Comparison of ENCODE assay signal across 16 cellular contexts in genomic region chr14:90184571-90185266, GRCh38.
DNase-seq lines count a peak whose midpoint lies in the region; ATAC-seq and TF ChIP-seq lines count a peak whose summit lies in the region.
"Had no signal": no experiment of that assay in that cellular context is flagged by ENCODE, and none has a peak within 500 bp of the region (broad histone marks: within the 10 kb centered on the region; RNA-seq: fewer than 3 reads in every experiment).

No MANE protein-coding gene starts in this region.

- peak; percentile 23 for DNase-seq in GM23338 (ENCODE audit: low spot score)
- DNase-seq in NCI-H446 (lab: John Stamatoyannopoulos, UW), result peak; percentile 16 to 42
- peak; percentile 50 for DNase-seq in ecto neural progenitor cell (ENCODE audit: low spot score)
- DNase-seq in mesothelial cell of epicardium (ENCODE audit: low spot score in 2 of 2, unreplicated experiment in 2 of 2), result no peak
- no peak for DNase-seq in SJCRH30
- DNase-seq in globus pallidus (ENCODE audit: low spot score), result no peak
- no peak for DNase-seq in NCI-H2196 (lab: John Stamatoyannopoulos, UW; ENCODE audit: unreplicated experiment)
- DNase-seq: BE2C; CD4-positive, alpha-beta memory T cell; COR-L47; DMS53; GF-D8 had no signal

- no peaks in the 10 kb centered on the region for H4K20me1 ChIP-seq in GM23338 (replicated peaks; ENCODE audit: insufficient read depth)

- H3K4me1 Mint-ChIP-seq in GM23338 (no peaks in the 10 kb centered on the region), mesothelial cell of epicardium (no peaks in the 10 kb centered on the region)
- H3K4me1 Mint-ChIP-seq: CD4-positive, alpha-beta memory T cell had no signal

- H3K27me3 Mint-ChIP-seq in GM23338 (ENCODE audit: insufficient read depth, low read depth, poor library complexity) (peaks cover 2% of the 10 kb centered on the region), mesothelial cell of epicardium (ENCODE audit: low read depth) (peaks cover 18% of the 10 kb centered on the region)

- H3K79me2 ChIP-seq in GM23338 (replicated peaks; ENCODE audit: insufficient read depth), result no peaks in the 10 kb centered on the region

- H3K4me1 ChIP-seq in GM23338 (ENCODE audit: insufficient read depth), result no peaks in the 10 kb centered on the region
- no peaks in the 10 kb centered on the region for H3K4me1 ChIP-seq in SJCRH30
- H3K4me1 ChIP-seq: HAP-1 had no signal

- H3K9me3 ChIP-seq in SJCRH30 (replicated peaks), result no peaks in the 10 kb centered on the region
- H3K9me3 ChIP-seq: BE2C, HAP-1 had no signal

- H3K4me3 Mint-ChIP-seq in GM23338 (no peak overlapping the region), mesothelial cell of epicardium (no peak overlapping the region)
- H3K4me3 Mint-ChIP-seq: CD4-positive, alpha-beta memory T cell had no signal

- H3K27ac ChIP-seq in GM23338 (ENCODE audit: low read depth), result no peak overlapping the region
- H3K27ac ChIP-seq in SJCRH30, result no peak overlapping the region
- H3K27ac ChIP-seq: C4-2B had no signal

- no peaks in the 10 kb centered on the region for H3K36me3 ChIP-seq in GM23338 (ENCODE audit: insufficient read depth)
- no peaks in the 10 kb centered on the region for H3K36me3 ChIP-seq in SJCRH30
- H3K36me3 ChIP-seq: BE2C, HAP-1 had no signal

- H2AFZ ChIP-seq in GM23338, result no peak overlapping the region

- H3K9me3 Mint-ChIP-seq in GM23338 (peaks cover 7% of the 10 kb centered on the region; the same call in 2 of the 3 replicates), mesothelial cell of epicardium (no peaks in the 10 kb centered on the region)

- no peaks in the 10 kb centered on the region for H3K9me2 ChIP-seq in GM23338 (ENCODE audit: insufficient read depth)

- H3K36me3 Mint-ChIP-seq in GM23338 (ENCODE audit: low read depth) (no peaks in the 10 kb centered on the region), mesothelial cell of epicardium (no peaks in the 10 kb centered on the region)
- H3K36me3 Mint-ChIP-seq: CD4-positive, alpha-beta memory T cell had no signal

- ATAC-seq in GM23338 (peak; percentile 63), HG03097 (IDR thresholded peaks at IDR 0.05; ENCODE audit: low FRiP score, unreplicated experiment) (no peak)
- ATAC-seq: K562 had no signal

- H3K27ac Mint-ChIP-seq in GM23338 (no peak overlapping the region), mesothelial cell of epicardium (peak overlapping the region; percentile 27)
- H3K27ac Mint-ChIP-seq: CD4-positive, alpha-beta memory T cell had no signal

- TF ChIP-seq CTCF in GM23338 (conservative IDR thresholded peaks at IDR 0.05; ENCODE audit: low read depth in 2 of 2) (peak in 1 of 2 experiments; percentile 37; a peak in 2 of 4 replicates), mesothelial cell of epicardium (IDR thresholded peaks at IDR 0.05; ENCODE audit: unreplicated experiment) (no peak)

- no peak overlapping the region for H3K4me2 ChIP-seq in GM23338

- H3K27me3 ChIP-seq in GM23338 (ENCODE audit: insufficient read depth), result no peaks in the 10 kb centered on the region
- H3K27me3 ChIP-seq in SJCRH30, result no peaks in the 10 kb centered on the region
- H3K27me3 ChIP-seq: BE2C had no signal

- H3F3A ChIP-seq in GM23338 (replicated peaks; ENCODE audit: low read depth), result no peaks in the 10 kb centered on the region

- H3K4me3 ChIP-seq in GM23338 (no peak overlapping the region), SJCRH30 (no peak overlapping the region)
- H3K4me3 ChIP-seq: HAP-1, K562 had no signal

TF ChIP-seq in GM23338, 12 proteins besides CTCF, POLR2A, EP300 and RAD21 (continues in another document):
- TF ChIP-seq JUNB (IDR thresholded peaks at IDR 0.05; ENCODE audit: unreplicated experiment), result no peak
- TF ChIP-seq POLR2AphosphoS5 (IDR thresholded peaks at IDR 0.05; ENCODE audit: low read depth), result no peak
- no peak for TF ChIP-seq ZNF331 (CRISPR knock-in tag; IDR thresholded peaks at IDR 0.05; ENCODE audit: low read depth)
- no peak for TF ChIP-seq EZH2 (IDR thresholded peaks at IDR 0.05; ENCODE audit: low read depth, unreplicated experiment)
- no peak for TF ChIP-seq REST (IDR thresholded peaks at IDR 0.05; ENCODE audit: unreplicated experiment)
- no peak for TF ChIP-seq EZH2phosphoT487 (IDR thresholded peaks at IDR 0.05; ENCODE audit: unreplicated experiment)
- TF ChIP-seq STAT1 (IDR thresholded peaks at IDR 0.05; ENCODE audit: unreplicated experiment), result no peak
- TF ChIP-seq ETS1 (IDR thresholded peaks at IDR 0.05), result no peak
- TF ChIP-seq ZNF114 (CRISPR knock-in tag; IDR thresholded peaks at IDR 0.05), result no peak
- no peak for TF ChIP-seq NANOG (IDR thresholded peaks at IDR 0.05; ENCODE audit: borderline replicate concordance)
- TF ChIP-seq CREB1 (CRISPR knock-in tag; IDR thresholded peaks at IDR 0.05; ENCODE audit: low read depth), result no peak

Comparison
In these comparisons a context has a peak if more than half of its experiments do, and no peak if none do; other contexts are left out.
1. DNase-seq: peak in GM23338 (single experiment), NCI-H446 (2 of 2) and ecto neural progenitor cell (single experiment); none in mesothelial cell of epicardium (0 of 2), SJCRH30 (0 of 2), globus pallidus (single experiment) and NCI-H2196 (single experiment).